Comparison of ENCODE assay signal across 13 cellular contexts in the genomic region with DNA sequence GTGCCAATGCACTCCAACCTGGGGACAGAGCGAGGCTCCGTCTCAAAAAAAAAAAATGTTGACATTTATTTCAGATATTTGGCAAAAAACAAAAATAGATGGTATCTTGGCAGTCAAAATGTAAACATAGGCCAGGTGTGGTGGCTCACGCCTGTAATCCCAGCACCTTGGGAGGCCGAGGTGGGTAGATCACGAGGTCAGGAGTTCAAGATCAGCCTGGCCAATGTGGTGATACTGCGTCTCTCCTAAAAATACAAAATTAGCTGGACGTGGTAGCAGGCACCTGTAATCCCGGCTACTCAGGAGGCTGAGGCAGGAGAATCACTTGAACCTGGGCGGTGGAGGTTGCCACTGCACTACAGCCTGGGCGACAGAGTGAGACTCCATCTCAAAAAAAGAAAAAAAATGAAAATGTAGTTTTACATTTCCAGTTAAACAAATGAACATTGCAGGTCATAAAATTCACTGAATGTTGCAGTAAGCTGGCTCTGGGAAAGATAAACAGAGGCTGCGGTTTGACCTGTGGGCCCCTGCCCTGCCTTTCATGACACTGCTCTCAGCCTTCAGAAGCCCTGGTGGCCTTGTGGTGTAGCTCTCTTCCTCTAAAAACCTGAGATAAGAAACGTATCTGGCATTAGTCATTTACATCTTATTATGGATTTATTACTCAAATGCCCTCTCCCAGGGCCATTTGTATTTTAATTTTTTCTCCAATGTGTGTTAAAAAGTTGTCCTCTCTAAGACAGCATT. TPM values are rescaled to one million over a fixed set of nuclear protein-coding genes. Genes with fewer than 3 reads are reported as not detected.
A peak's percentile ranks its signal among the peaks of the same experiment; 100 is the strongest.
DNase-seq lines count a peak whose midpoint lies in the region; ATAC-seq and TF ChIP-seq lines count a peak whose summit lies in the region.
"Had no signal": no experiment of that assay in that cellular context is flagged by ENCODE, and none has a peak within 500 bp of the region (broad histone marks: within the 10 kb centered on the region; RNA-seq: fewer than 3 reads in every experiment).

No MANE protein-coding gene starts in this region.

- H3K4me3 ChIP-seq in adrenal gland (no peak overlapping the region), gastroesophageal sphincter (no peak overlapping the region)
- H3K4me3 ChIP-seq: esophagus muscularis mucosa had no signal

- H3K36me3 ChIP-seq in adrenal gland (replicated peaks in 1 of 2) (no peaks in the 10 kb centered on the region), gastroesophageal sphincter (no peaks in the 10 kb centered on the region)
- H3K36me3 ChIP-seq: esophagus muscularis mucosa had no signal

- ATAC-seq in gastroesophageal sphincter (no peak), HG02763 (IDR thresholded peaks at IDR 0.05; ENCODE audit: unreplicated experiment) (no peak), HG03432 (IDR thresholded peaks at IDR 0.05; ENCODE audit: unreplicated experiment) (no peak)

- H3K27ac ChIP-seq in adrenal gland (peak overlapping the region in 1 of 5 donors; percentile 38), gastroesophageal sphincter (no peak overlapping the region)
- H3K27ac ChIP-seq: esophagus muscularis mucosa had no signal

- TF ChIP-seq EP300 in gastroesophageal sphincter (IDR thresholded peaks at IDR 0.05) = no peak

- TF ChIP-seq CTCF in adrenal gland (IDR thresholded peaks at IDR 0.05) (peak in 3 of 6 experiments; percentile 15 to 39 (median 20)), gastroesophageal sphincter (IDR thresholded peaks at IDR 0.05) (no peak)

- TF ChIP-seq POLR2A in adrenal gland (IDR thresholded peaks at IDR 0.05) = no peak
- TF ChIP-seq POLR2A in gastroesophageal sphincter (IDR thresholded peaks at IDR 0.05) = no peak

- no peaks in the 10 kb centered on the region for H3K9me3 ChIP-seq in adrenal gland (replicated peaks in 1 of 3)
- no peaks in the 10 kb centered on the region for H3K9me3 ChIP-seq in gastroesophageal sphincter
- H3K9me3 ChIP-seq: esophagus muscularis mucosa had no signal

- DNase-seq in ELR (ENCODE audit: low read depth) = peak; percentile 32
- peak; percentile 91 for DNase-seq in NCI-H526 treated with DMSO at 0.1 percent for 48 hours (lab: John Stamatoyannopoulos, UW)
- peak; percentile 55 to 86 (median 76) for DNase-seq in adrenal gland
- peak; percentile 56 for DNase-seq in mucosa of gallbladder (ENCODE audit: low spot score)
- no peak for DNase-seq in COLO829 (ENCODE audit: low spot score)
- DNase-seq: NCI-H510A; Right ventricle myocardium superior; stimulated activated CD4-positive, alpha-beta T cell treated with anti-CD3 and anti-CD28 coated beads, Interleukin-4, amount 100 ng/mL, for 24 hours; stimulated activated naive CD4-positive, alpha-beta T cell treated with Interleukin-2 at 50 U/mL for 16 hours had no signal

- no peaks in the 10 kb centered on the region for H3K27me3 ChIP-seq in adrenal gland
- H3K27me3 ChIP-seq in gastroesophageal sphincter = no peaks in the 10 kb centered on the region
- H3K27me3 ChIP-seq: esophagus muscularis mucosa had no signal

- H3K4me1 ChIP-seq in adrenal gland (replicated peaks in 1 of 2) (peaks cover 0 to 44% of the 10 kb centered on the region in 2 donors), gastroesophageal sphincter (peaks cover 0 to 13% (median 5%) of the 10 kb centered on the region in 3 donors)

- 56 to 74% (median 58%) methylated on average over 12 of the region's 12 CpGs for WGBS in adrenal gland, 4 donors
- WGBS in gastroesophageal sphincter (ENCODE audit: low coverage in 1 of 2), 2 donors = 82 to 88% methylated on average over 5 to 11 of the region's 12 CpGs

- intact Hi-C loops in adrenal gland (cut with DNase I) = loop anchor here (5.0 to 10.0 kb wide), 3 partner anchors 206 to 323 kb away; no protein-coding TSS in a partner anchor

RNA-seq across cellular contexts. Expression of gene SLC44A3, which starts 12.2 kb away (rescaled TPM):
- total RNA-seq in adrenal gland (10 to 100 TPM in 3 of 8 donors, 1 to 10 TPM in 5; 6.6 to 26.2 (median 9.5) TPM), mucosa of gallbladder (53.8 TPM), gastroesophageal sphincter (1 to 10 TPM in 3 of 4 donors, under 1 TPM in 1; 0.47 to 3.9 (median 1.2) TPM)
- 10 to 100 TPM in 1 of 3 donors, 1 to 10 TPM in 2; 4.2 to 21.0 (median 7.3) TPM for polyA plus RNA-seq in adrenal gland
